Comparison of ENCODE assay signal across 9 cellular contexts in the genomic region with DNA sequence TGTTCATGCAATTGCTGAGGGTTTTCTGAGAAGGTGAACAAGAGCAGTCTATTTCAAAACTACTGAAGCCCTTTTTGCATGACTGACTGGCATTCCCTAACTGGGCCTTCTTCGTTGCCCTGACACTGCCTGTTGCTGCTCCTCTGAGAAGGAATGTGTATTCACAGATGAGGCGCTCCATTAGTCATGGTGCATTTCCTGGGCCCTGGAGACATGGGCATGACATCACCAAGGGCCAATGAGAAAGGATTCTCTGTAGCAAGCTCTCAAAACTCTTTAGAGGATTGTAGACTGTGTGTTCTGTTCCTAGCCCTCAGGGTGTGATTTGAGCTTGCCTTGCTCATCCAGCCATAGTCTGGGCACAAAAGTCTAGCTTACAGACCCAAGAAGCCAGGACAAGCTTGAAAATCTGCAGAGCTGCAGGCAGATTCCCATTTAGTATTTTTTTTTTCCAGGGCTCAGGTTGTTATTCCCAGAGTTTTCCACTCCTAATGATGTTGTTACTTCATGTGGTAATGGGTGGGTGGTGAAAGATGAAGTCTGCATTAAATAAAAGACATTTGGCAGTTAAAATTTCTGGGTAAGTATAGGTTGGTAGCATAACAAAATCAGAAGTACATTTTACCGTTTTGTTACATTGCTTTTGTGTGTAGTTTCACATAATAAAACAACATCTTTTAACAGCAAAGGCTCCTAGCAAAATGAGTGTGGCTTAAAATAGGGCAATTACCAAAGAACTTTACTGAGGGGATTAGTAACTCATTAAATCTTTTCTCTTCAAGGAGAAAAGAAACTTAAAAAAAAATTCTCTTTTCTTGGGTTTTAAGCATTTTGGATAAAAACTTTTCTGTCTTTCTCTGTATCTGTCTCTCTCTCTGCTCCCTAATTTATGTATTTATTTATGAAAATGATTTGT.
DNase-seq lines count a peak whose midpoint lies in the region; ATAC-seq, FAIRE-seq and TF ChIP-seq lines count a peak whose summit lies in the region.
"Had no signal": no experiment of that assay in that cellular context is flagged by ENCODE, and none has a peak within 500 bp of the region (broad histone marks: within the 10 kb centered on the region; RNA-seq: fewer than 3 reads in every experiment).

No MANE protein-coding gene starts in this region.

- peaks cover 0 to 9% (median 0%) of the 10 kb centered on the region in 5 donors for H3K36me3 Mint-ChIP-seq in naive thymus-derived CD4-positive, alpha-beta T cell

- H3K9ac ChIP-seq in GM12878 (ENCODE audit: control insufficient read depth, insufficient read depth, low read length), result no peak overlapping the region

- H3K4me3 ChIP-seq in GM12878, result no peak overlapping the region
- H3K4me3 ChIP-seq in iPS DF 6.9 (ENCODE audit: low read length), result no peak overlapping the region
- no peak overlapping the region for H3K4me3 ChIP-seq in naive thymus-derived CD4-positive, alpha-beta T cell (ENCODE audit: low read length)

- peaks cover 0 to 2% (median 0%) of the 10 kb centered on the region in 11 donors for H3K9me3 Mint-ChIP-seq in naive thymus-derived CD4-positive, alpha-beta T cell

- 81% methylated on average over 3 of the region's 3 CpGs for WGBS in GM12878 (ENCODE audit: insufficient coverage, insufficient replicate concordance, low lambda C conversion rate, missing lambda C conversion rate)
- no CpG with 5 or more reads among the region's 3 CpGs for WGBS in iPS DF 6.9 (ENCODE audit: insufficient coverage, insufficient read length)

- BruUV-seq in GM12878 (replicated peaks; lab: Mats Ljungman, UMichigan), result no TSS peak

- H3K4me1 Mint-ChIP-seq in naive thymus-derived CD4-positive, alpha-beta T cell, result peaks cover 0 to 5% (median under 1%) of the 10 kb centered on the region in 7 donors

- intact Hi-C loops in GM12878 (cut with micrococcal nuclease; ENCODE audit: unreplicated experiment), result no loop called here
- intact Hi-C loops in naive thymus-derived CD4-positive, alpha-beta T cell (cut with micrococcal nuclease), result no loop called here

- no peaks in the 10 kb centered on the region for H3K36me3 ChIP-seq in GM12878 (ENCODE audit: control insufficient read depth in 2 of 2, insufficient read depth in 2 of 2, low read length in 1 of 2)
- no peaks in the 10 kb centered on the region for H3K36me3 ChIP-seq in iPS DF 6.9 (ENCODE audit: control insufficient read depth, insufficient read depth, low read length)
- no peaks in the 10 kb centered on the region for H3K36me3 ChIP-seq in naive thymus-derived CD4-positive, alpha-beta T cell (ENCODE audit: control insufficient read depth in 2 of 3, insufficient read depth in 3 of 3, low read length in 3 of 3)
- H3K36me3 ChIP-seq: neutrophil had no signal

- no peak for TF ChIP-seq RAD21 in GM12878 (IDR thresholded peaks at IDR 0.05; ENCODE audit: insufficient read depth, low read depth, low read length)

- H3K27me3 ChIP-seq in GM12878 (replicated peaks in 1 of 2; ENCODE audit: control insufficient read depth in 2 of 2, insufficient read depth in 2 of 2, low read length in 1 of 2) (no peaks in the 10 kb centered on the region), iPS DF 6.9 (ENCODE audit: control insufficient read depth, insufficient read depth, low read length) (no peaks in the 10 kb centered on the region)
- H3K27me3 ChIP-seq in naive thymus-derived CD4-positive, alpha-beta T cell (ENCODE audit: control insufficient read depth in 2 of 2, insufficient read depth in 2 of 2, low read length in 2 of 2), result no peaks in the 10 kb centered on the region
- H3K27me3 ChIP-seq: neutrophil had no signal

- CTCF ChIA-PET in GM12878 (lab: Yijun Ruan, JAX), result interaction anchor here (0.7 to 1.5 kb wide), 7 partner anchors 12 to 706 kb away, joined by 3 to 4 read pairs (median 3); no protein-coding TSS in a partner anchor
- CTCF ChIA-PET in naive thymus-derived CD4-positive, alpha-beta T cell (lab: Charles Lee), result no interaction called here

- ATAC-seq in GM12878 (peak; percentile 88), HG03280 (IDR thresholded peaks at IDR 0.05; ENCODE audit: unreplicated experiment) (no peak), GM18858 (IDR thresholded peaks at IDR 0.05; ENCODE audit: unreplicated experiment) (no peak)
- ATAC-seq in naive thymus-derived CD4-positive, alpha-beta T cell, result no peak

- in situ Hi-C loops in GM12878 (cut with MboI), result no loop called here

- no peak overlapping the region for H2AFZ ChIP-seq in GM12878 (ENCODE audit: control insufficient read depth, low read depth, low read length)

- peaks cover 7% of the 10 kb centered on the region for H3K4me1 ChIP-seq in GM12878 (ENCODE audit: control insufficient read depth, insufficient read depth, low read length)
- H3K4me1 ChIP-seq in iPS DF 6.9 (ENCODE audit: control insufficient read depth, insufficient read depth, low read length), result no peaks in the 10 kb centered on the region
- no peaks in the 10 kb centered on the region for H3K4me1 ChIP-seq in naive thymus-derived CD4-positive, alpha-beta T cell (ENCODE audit: control insufficient read depth in 2 of 2, insufficient read depth in 2 of 2, low read length in 2 of 2)

- no peak for TF ChIP-seq EP300 in GM12878 (IDR thresholded peaks at IDR 0.05; ENCODE audit: borderline replicate concordance in 1 of 2, control insufficient read depth in 1 of 2, low read depth in 2 of 2, low read length in 2 of 2)

- no peak overlapping the region for H3K4me2 ChIP-seq in GM12878 (ENCODE audit: control insufficient read depth, insufficient read depth)

- TF ChIP-seq CTCF in GM12878 (IDR thresholded peaks at IDR 0.05 in 2 of 3, conservative IDR thresholded peaks at IDR 0.05 in 1 of 3; ENCODE audit: control insufficient read depth in 2 of 3, extremely low read depth in 1 of 3, insufficient read depth in 1 of 3, low read depth in 3 of 3, low read length in 3 of 3), result no peak

- H3K79me2 ChIP-seq in GM12878 (ENCODE audit: control insufficient read depth, insufficient read depth, low read length), result no peaks in the 10 kb centered on the region

- H3K27ac Mint-ChIP-seq in naive thymus-derived CD4-positive, alpha-beta T cell, result no peak overlapping the region

- peak; percentile 99 for DNase-seq in Daoy (ENCODE audit: low read depth)
- DNase-seq in LHCN-M2 (ENCODE audit: low read depth), result peak; percentile 98
- no peak for DNase-seq in GM12878 (ENCODE audit: low read depth, low spot score)
- DNase-seq in iPS DF 6.9 (ENCODE audit: low read depth, low spot score), result peak; percentile 64
- DNase-seq in smooth muscle cell of the brain vasculature (ENCODE audit: low read depth, low spot score), result peak; percentile 60
- no peak for DNase-seq in naive thymus-derived CD4-positive, alpha-beta T cell

- no peak overlapping the region for H3K27ac ChIP-seq in GM12878 (ENCODE audit: control insufficient read depth, insufficient read depth)
- no peak overlapping the region for H3K27ac ChIP-seq in iPS DF 6.9 (ENCODE audit: low read length)
- no peak overlapping the region for H3K27ac ChIP-seq in naive thymus-derived CD4-positive, alpha-beta T cell (ENCODE audit: low read depth, low read length)
- H3K27ac ChIP-seq: neutrophil had no signal

- FAIRE-seq in GM12878 (lab: Jason Lieb, UNC), result peak; percentile 61

- SMC1A ChIA-PET in GM12878 (lab: Charles Lee; ENCODE audit: uncharacterized antibody, unreplicated experiment), result interaction anchor here (0.7 to 2.4 kb wide), 14 partner anchors 8 to 194 kb away, joined by 3 to 8 read pairs (median 4); no protein-coding TSS in a partner anchor

- no peaks in the 10 kb centered on the region for H4K20me1 ChIP-seq in GM12878 (ENCODE audit: control insufficient read depth, insufficient read depth)

- RAD21 ChIA-PET in GM12878 (lab: Charles Lee; ENCODE audit: unreplicated experiment), result interaction anchor here (0.5 to 1.7 kb wide), 8 partner anchors 12 to 170 kb away, joined by 3 to 8 read pairs (median 3); no protein-coding TSS in a partner anchor

- no peak overlapping the region for H3K4me3 Mint-ChIP-seq in naive thymus-derived CD4-positive, alpha-beta T cell

- H3K9me3 ChIP-seq in GM12878 (replicated peaks; ENCODE audit: control insufficient read depth, insufficient read depth, low read length) (no peaks in the 10 kb centered on the region), iPS DF 6.9 (ENCODE audit: control insufficient read depth, insufficient read depth, low read length) (no peaks in the 10 kb centered on the region)
- H3K9me3 ChIP-seq in naive thymus-derived CD4-positive, alpha-beta T cell (ENCODE audit: control insufficient read depth in 2 of 3, low read length in 3 of 3), result no peaks in the 10 kb centered on the region
- H3K9me3 ChIP-seq: neutrophil had no signal

- no peak for TF ChIP-seq POLR2A in GM12878 (IDR thresholded peaks at IDR 0.05; ENCODE audit: low read depth, low read length)

- H3K27me3 Mint-ChIP-seq in naive thymus-derived CD4-positive, alpha-beta T cell, result no peaks in the 10 kb centered on the region

- POLR2A ChIA-PET in GM12878 (lab: Charles Lee), result interaction anchor here (1.6 kb wide), 1 partner anchor 35 kb away, joined by 7 read pairs; no protein-coding TSS in a partner anchor
- POLR2A ChIA-PET in naive thymus-derived CD4-positive, alpha-beta T cell (lab: Charles Lee), result no interaction called here

TF ChIP-seq in GM12878, 131 proteins besides CTCF, POLR2A, EP300 and RAD21 (continues in another document):
- TF ChIP-seq EZH2 (IDR thresholded peaks at IDR 0.05; ENCODE audit: borderline replicate concordance, control insufficient read depth, low read depth, low read length) (no peak), MTA2 (IDR thresholded peaks at IDR 0.05; ENCODE audit: low read depth) (peak; percentile 46; the same call in 1 of the 2 replicates), BMI1 (IDR thresholded peaks at IDR 0.05; ENCODE audit: borderline replicate concordance) (no peak), ATF7 (IDR thresholded peaks at IDR 0.05; ENCODE audit: low read depth) (peak; percentile 85), ZNF207 (IDR thresholded peaks at IDR 0.05; ENCODE audit: borderline replicate concordance) (no peak), BCL11A (IDR thresholded peaks at IDR 0.05; ENCODE audit: low read depth, low read length) (no peak), IKZF2 (IDR thresholded peaks at IDR 0.05) (peak in 1 of 2 experiments; percentile 24; a peak in 1 of 4 replicates)
- TF ChIP-seq, protein P1, sequence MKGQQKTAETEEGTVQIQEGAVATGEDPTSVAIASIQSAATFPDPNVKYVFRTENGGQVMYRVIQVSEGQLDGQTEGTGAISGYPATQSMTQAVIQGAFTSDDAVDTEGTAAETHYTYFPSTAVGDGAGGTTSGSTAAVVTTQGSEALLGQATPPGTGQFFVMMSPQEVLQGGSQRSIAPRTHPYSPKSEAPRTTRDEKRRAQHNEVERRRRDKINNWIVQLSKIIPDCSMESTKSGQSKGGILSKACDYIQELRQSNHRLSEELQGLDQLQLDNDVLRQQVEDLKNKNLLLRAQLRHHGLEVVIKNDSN (IDR thresholded peaks at IDR 0.05; ENCODE audit: borderline replicate concordance, extremely low read length, insufficient read depth, low read depth, low read length), result no peak

Comparison
In these comparisons a context has a peak if more than half of its experiments do, and no peak if none do; other contexts are left out.
1. DNase-seq: peak in Daoy (single experiment), LHCN-M2 (single experiment), iPS DF 6.9 (single experiment) and smooth muscle cell of the brain vasculature (single experiment); none in GM12878 (single experiment) and naive thymus-derived CD4-positive, alpha-beta T cell (0 of 9).